Comparison of ENCODE assay signal across 13 cellular contexts in the genomic region with DNA sequence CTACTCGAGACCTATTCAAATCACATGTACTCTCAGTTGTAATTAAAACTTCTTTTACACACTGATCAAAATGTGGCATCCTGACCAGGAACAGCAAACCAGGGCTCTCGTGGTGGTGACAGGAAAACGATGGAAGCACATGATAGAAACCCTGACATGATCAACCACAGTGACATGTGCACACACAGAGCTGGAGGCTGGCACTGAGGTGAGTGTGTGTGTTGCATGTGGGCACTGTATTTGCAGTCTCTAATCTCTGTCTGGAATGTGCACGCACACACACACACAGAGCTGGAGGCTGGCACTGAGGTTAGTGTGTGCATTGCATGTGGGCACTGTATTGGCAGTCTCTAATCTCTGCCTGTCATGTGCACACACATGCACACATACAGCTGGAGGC.
DNase-seq lines count a peak whose midpoint lies in the region; ATAC-seq and TF ChIP-seq lines count a peak whose summit lies in the region.
"Had no signal": no experiment of that assay in that cellular context is flagged by ENCODE, and none has a peak within 500 bp of the region (broad histone marks: within the 10 kb centered on the region; RNA-seq: fewer than 3 reads in every experiment).

No MANE protein-coding gene starts in this region.

- no peak overlapping the region for H3K9ac ChIP-seq in H9 (ENCODE audit: extremely low read depth, insufficient read length, low read length)

- peak; percentile 16 for ATAC-seq in effector memory CD8-positive, alpha-beta T cell (replicated peaks)
- peak; percentile 50 for ATAC-seq in stimulated activated memory B cell treated with anti-CD40 and anti-IgM and Interleukin-4, amounts not matched to agents 10 μg/mL and 1 μg/mL and 100 μg/mL, for 72 hours
- no peak for ATAC-seq in HG02970 (IDR thresholded peaks at IDR 0.05; ENCODE audit: low FRiP score, unreplicated experiment)
- ATAC-seq: GM12878, HCT116 had no signal

- H3K4me3 Mint-ChIP-seq in H9 (no peak overlapping the region), CD14-positive monocyte (no peak overlapping the region)
- no peak overlapping the region for H3K4me3 Mint-ChIP-seq in effector memory CD8-positive, alpha-beta T cell
- no peak overlapping the region for H3K4me3 Mint-ChIP-seq in stimulated activated memory B cell treated with anti-CD40 and anti-IgM and Interleukin-4, amounts not matched to agents 10 μg/mL and 1 μg/mL and 100 μg/mL, for 72 hours
- H3K4me3 Mint-ChIP-seq: B cell; CD4-positive, alpha-beta memory T cell had no signal

- H3K9me3 ChIP-seq in H9 (ENCODE audit: control insufficient read depth, low read depth, low read length): no peaks in the 10 kb centered on the region

- H2BK12ac ChIP-seq in H9 (ENCODE audit: insufficient read length, low read depth, low read length): no peak overlapping the region

- H3K27me3 Mint-ChIP-seq in H9 (ENCODE audit: low read depth) (0 out of 2 replicates have a peak, but pooled peaks cover 2% of the 10 kb centered on the region), CD14-positive monocyte (ENCODE audit: low read depth in 3 of 3) (no peaks in the 10 kb centered on the region)
- H3K27me3 Mint-ChIP-seq in effector memory CD8-positive, alpha-beta T cell: no peaks in the 10 kb centered on the region
- H3K27me3 Mint-ChIP-seq in stimulated activated memory B cell treated with anti-CD40 and anti-IgM and Interleukin-4, amounts not matched to agents 10 μg/mL and 1 μg/mL and 100 μg/mL, for 72 hours: peaks cover 8% of the 10 kb centered on the region
- H3K27me3 Mint-ChIP-seq: B cell had no signal

- H3K4me1 ChIP-seq in H9 (ENCODE audit: insufficient read depth, low read length): no peaks in the 10 kb centered on the region

- H3K9me3 Mint-ChIP-seq in H9 (no peaks in the 10 kb centered on the region), CD14-positive monocyte (peaks cover 0 to 2% (median 0%) of the 10 kb centered on the region in 7 donors)
- H3K9me3 Mint-ChIP-seq in effector memory CD8-positive, alpha-beta T cell: no peaks in the 10 kb centered on the region
- H3K9me3 Mint-ChIP-seq in stimulated activated memory B cell treated with anti-CD40 and anti-IgM and Interleukin-4, amounts not matched to agents 10 μg/mL and 1 μg/mL and 100 μg/mL, for 72 hours: no peaks in the 10 kb centered on the region

- no peak overlapping the region for H4K5ac ChIP-seq in H9 (ENCODE audit: insufficient read length, low read depth, low read length)

- peak overlapping the region; percentile 71 for H4K8ac ChIP-seq in H9 (replicated peaks; ENCODE audit: insufficient read length, low read depth, low read length)

- H2BK15ac ChIP-seq in H9 (ENCODE audit: low read depth, low read length): no peak overlapping the region

- no peak overlapping the region for H3K56ac ChIP-seq in H9 (ENCODE audit: insufficient read length, low read depth, low read length)

- H3K23ac ChIP-seq in H9 (ENCODE audit: insufficient read length, low read depth, low read length): no peak overlapping the region

- H3K27ac ChIP-seq in H9 (ENCODE audit: insufficient read length, low read depth, low read length): no peak overlapping the region

- H3K18ac ChIP-seq in H9 (ENCODE audit: insufficient read length, low read depth, low read length): no peak overlapping the region

- H3K79me1 ChIP-seq in H9 (ENCODE audit: insufficient read depth, low read depth, low read length, poor library complexity, severe bottlenecking): no peaks in the 10 kb centered on the region

- no peak overlapping the region for H3T11ph ChIP-seq in H9 (ENCODE audit: low read length)

- H3K27ac Mint-ChIP-seq in H9 (no peak overlapping the region), CD14-positive monocyte (no peak overlapping the region)
- H3K27ac Mint-ChIP-seq in effector memory CD8-positive, alpha-beta T cell: no peak overlapping the region
- no peak overlapping the region for H3K27ac Mint-ChIP-seq in stimulated activated memory B cell treated with anti-CD40 and anti-IgM and Interleukin-4, amounts not matched to agents 10 μg/mL and 1 μg/mL and 100 μg/mL, for 72 hours
- H3K27ac Mint-ChIP-seq: B cell; CD4-positive, alpha-beta memory T cell had no signal

- H3K4me2 ChIP-seq in H9 (ENCODE audit: insufficient read depth, insufficient read length, low read length): no peak overlapping the region

- H4K91ac ChIP-seq in H9 (ENCODE audit: insufficient read length, low read depth, low read length): no peak overlapping the region

- DNase-seq in H9 (no peak), Kasumi-1 (lab: John Stamatoyannopoulos, UW) (peak; percentile 20 to 38), NCI-H2081 (lab: John Stamatoyannopoulos, UW) (no peak), CD14-positive monocyte (ENCODE audit: low spot score) (no peak)
- no peak for DNase-seq in effector memory CD8-positive, alpha-beta T cell
- DNase-seq: C1 segment of cervical spinal cord; CD4-positive, alpha-beta memory T cell; Karpas-422 had no signal

- H3K4ac ChIP-seq in H9 (ENCODE audit: low read depth, low read length): no peak overlapping the region

- H3K36me3 Mint-ChIP-seq in H9 (ENCODE audit: insufficient read depth in 1 of 3, low read depth in 3 of 3): no peaks in the 10 kb centered on the region; a peak in 1 of 7 replicates
- no peaks in the 10 kb centered on the region for H3K36me3 Mint-ChIP-seq in effector memory CD8-positive, alpha-beta T cell (ENCODE audit: insufficient read depth)
- no peaks in the 10 kb centered on the region for H3K36me3 Mint-ChIP-seq in stimulated activated memory B cell treated with anti-CD40 and anti-IgM and Interleukin-4, amounts not matched to agents 10 μg/mL and 1 μg/mL and 100 μg/mL, for 72 hours
- no peaks in the 10 kb centered on the region for H3K36me3 Mint-ChIP-seq in CD14-positive monocyte
- H3K36me3 Mint-ChIP-seq: CD4-positive, alpha-beta memory T cell had no signal

- no peaks in the 10 kb centered on the region; a peak in 1 of 4 replicates for H3K4me1 Mint-ChIP-seq in H9
- peaks cover 23 to 35% of the 10 kb centered on the region in 2 donors for H3K4me1 Mint-ChIP-seq in effector memory CD8-positive, alpha-beta T cell (ENCODE audit: low read depth in 2 of 2)
- no peaks in the 10 kb centered on the region for H3K4me1 Mint-ChIP-seq in stimulated activated memory B cell treated with anti-CD40 and anti-IgM and Interleukin-4, amounts not matched to agents 10 μg/mL and 1 μg/mL and 100 μg/mL, for 72 hours
- peaks cover 24% of the 10 kb centered on the region for H3K4me1 Mint-ChIP-seq in CD14-positive monocyte
- H3K4me1 Mint-ChIP-seq: B cell had no signal

- peak overlapping the region; percentile 66; the same call in 1 of the 2 replicates for H3K14ac ChIP-seq in H9 (ENCODE audit: insufficient read depth, low read length)

- H3K27me3 ChIP-seq in H9 (ENCODE audit: insufficient read depth, low read length): no peaks in the 10 kb centered on the region; the same call in 1 of the 2 replicates

- no peaks in the 10 kb centered on the region for H4K20me1 ChIP-seq in H9 (ENCODE audit: control insufficient read depth, insufficient read depth, insufficient read length)

- H2AFZ ChIP-seq in H9 (ENCODE audit: low read length): no peak overlapping the region

- H2BK20ac ChIP-seq in H9 (ENCODE audit: low read depth, low read length, poor library complexity, severe bottlenecking): no peak overlapping the region

- no peaks in the 10 kb centered on the region for H3K23me2 ChIP-seq in H9 (ENCODE audit: insufficient read length, low read depth, low read length, poor library complexity, severe bottlenecking)

- no peaks in the 10 kb centered on the region for H3K79me2 ChIP-seq in H9 (ENCODE audit: insufficient read depth, low read length)

- WGBS in H9 (ENCODE audit: extremely low coverage, insufficient read length, low lambda C conversion rate): no CpG with 5 or more reads among the region's 4 CpGs

- H2BK120ac ChIP-seq in H9 (ENCODE audit: low read depth, low read length, poor library complexity, severe bottlenecking): no peak overlapping the region

- H2BK5ac ChIP-seq in H9 (ENCODE audit: insufficient read length, low read length): no peak overlapping the region

- H2AK5ac ChIP-seq in H9 (ENCODE audit: insufficient read length, low read length): no peak overlapping the region

- TF ChIP-seq CTCF in H9 (conservative IDR thresholded peaks at IDR 0.05): no peak
- TF ChIP-seq CTCF in CD14-positive monocyte (IDR thresholded peaks at IDR 0.05): no peak

- intact Hi-C loops in CD14-positive monocyte (cut with micrococcal nuclease): no loop called here

Comparison
In these comparisons a context has a peak if more than half of its experiments do, and no peak if none do; other contexts are left out.
1. DNase-seq: peak in Kasumi-1 (2 of 2); none in H9 (single experiment), effector memory CD8-positive, alpha-beta T cell (0 of 3), NCI-H2081 (0 of 2) and CD14-positive monocyte (single experiment).